ENCODE assay signal across 10 cellular contexts in genomic region chr3:49454457-49454856, GRCh38. TPM values are rescaled to one million over a fixed set of nuclear protein-coding genes. Genes with fewer than 3 reads are reported as not detected.
DNase-seq lines count a peak whose midpoint lies in the region; ATAC-seq and TF ChIP-seq lines count a peak whose summit lies in the region.
"Had no signal": no experiment of that assay in that cellular context is flagged by ENCODE, and none has a peak within 500 bp of the region (broad histone marks: within the 10 kb centered on the region; RNA-seq: fewer than 3 reads in every experiment).

No MANE protein-coding gene starts in this region.

- H3K4me3 ChIP-seq in heart right ventricle, result no peak overlapping the region
- H3K4me3 ChIP-seq: BLaER1 had no signal

- no peaks in the 10 kb centered on the region for H3K9me3 ChIP-seq in heart right ventricle
- H3K9me3 ChIP-seq: BLaER1 had no signal

- DNase-seq in NCI-H82 (lab: John Stamatoyannopoulos, UW) (peak; percentile 48), NCI-H82 treated with DMSO at 0.1 percent for 48 hours (lab: John Stamatoyannopoulos, UW; ENCODE audit: unreplicated experiment) (no peak), RPMI7951 (ENCODE audit: low read depth) (peak; percentile 34), heart right ventricle (no peak), putamen (ENCODE audit: low spot score) (no peak)
- DNase-seq: activated CD8-positive, alpha-beta memory T cell treated with anti-CD3 and anti-CD28 coated beads, Interleukin-2, amount 50 U/mL, for 48 hours had no signal

- no peaks in the 10 kb centered on the region for H3K36me3 Mint-ChIP-seq in stimulated activated memory B cell treated with anti-CD40 and anti-IgM and Interleukin-4, amounts not matched to agents 10 μg/mL and 1 μg/mL and 100 μg/mL, for 72 hours

- H3K27ac Mint-ChIP-seq in stimulated activated memory B cell treated with anti-CD40 and anti-IgM and Interleukin-4, amounts not matched to agents 10 μg/mL and 1 μg/mL and 100 μg/mL, for 72 hours, result no peak overlapping the region

- H3K36me3 ChIP-seq in heart right ventricle, result no peaks in the 10 kb centered on the region
- H3K36me3 ChIP-seq: BLaER1 had no signal

- no peak overlapping the region for H3K4me3 Mint-ChIP-seq in stimulated activated memory B cell treated with anti-CD40 and anti-IgM and Interleukin-4, amounts not matched to agents 10 μg/mL and 1 μg/mL and 100 μg/mL, for 72 hours

- peaks cover 9 to 38% (median 19%) of the 10 kb centered on the region in 9 donors for H3K4me1 ChIP-seq in heart right ventricle

- no peaks in the 10 kb centered on the region for H3K4me1 Mint-ChIP-seq in stimulated activated memory B cell treated with anti-CD40 and anti-IgM and Interleukin-4, amounts not matched to agents 10 μg/mL and 1 μg/mL and 100 μg/mL, for 72 hours

- ATAC-seq in heart right ventricle (peak in 6 of 8 donors; percentile 34 to 75 (median 65)), HG03520 (IDR thresholded peaks at IDR 0.05; ENCODE audit: unreplicated experiment) (no peak), GM19328 (IDR thresholded peaks at IDR 0.05; ENCODE audit: unreplicated experiment) (no peak)
- peak; percentile 53 for ATAC-seq in stimulated activated memory B cell treated with anti-CD40 and anti-IgM and Interleukin-4, amounts not matched to agents 10 μg/mL and 1 μg/mL and 100 μg/mL, for 72 hours

- no peaks in the 10 kb centered on the region for H3K9me3 Mint-ChIP-seq in stimulated activated memory B cell treated with anti-CD40 and anti-IgM and Interleukin-4, amounts not matched to agents 10 μg/mL and 1 μg/mL and 100 μg/mL, for 72 hours

- peak in 8 of 9 donors; percentile 19 to 57 (median 38) for TF ChIP-seq CTCF in heart right ventricle (IDR thresholded peaks at IDR 0.05)

- peak overlapping the region in 8 of 10 donors; percentile 7 to 76 (median 54) for H3K27ac ChIP-seq in heart right ventricle
- H3K27ac ChIP-seq: BLaER1 had no signal

- intact Hi-C loops in heart right ventricle (cut with DNase I), result loop anchor here in 1 of 10 donors (5.0 kb wide), 1 partner anchor 467 kb away; no protein-coding TSS in a partner anchor

- WGBS in heart right ventricle, 2 donors, result 64 to 78% methylated on average over 2 of the region's 2 CpGs

- no peaks in the 10 kb centered on the region for H3K27me3 Mint-ChIP-seq in stimulated activated memory B cell treated with anti-CD40 and anti-IgM and Interleukin-4, amounts not matched to agents 10 μg/mL and 1 μg/mL and 100 μg/mL, for 72 hours

- H3K27me3 ChIP-seq in heart right ventricle, result no peaks in the 10 kb centered on the region
- H3K27me3 ChIP-seq: BLaER1 had no signal

RNA-seq across cellular contexts. Expression of gene DAG1, which starts 15.6 kb away (rescaled TPM):
- 75.7 and 88.6 TPM in 2 replicates for total RNA-seq in RPMI7951 (2014; rRNA removed; shearing (Covaris generic))
- total RNA-seq in heart right ventricle, result 100 to 1,000 TPM; 118 to 173 (median 139) TPM
- polyA plus RNA-seq in heart right ventricle, result 10 to 100 TPM; 37.7 to 50.9 TPM

RNA-seq across cellular contexts. Expression of gene NICN1, which starts 25.3 kb away (rescaled TPM):
- total RNA-seq in RPMI7951 (2014; rRNA removed; shearing (Covaris generic)), result 2.4 and 4.2 TPM in 2 replicates
- total RNA-seq in heart right ventricle, result 10 to 100 TPM; 13.9 to 22.5 (median 18.3) TPM
- 1 to 10 TPM; 7.7 to 8.3 TPM for polyA plus RNA-seq in heart right ventricle

RNA-seq across cellular contexts. Expression of gene AMT, which starts 32.2 kb away (rescaled TPM):
- 1.5 TPM in 1 of 2 replicates, not detected in the other for total RNA-seq in RPMI7951 (2014; rRNA removed; shearing (Covaris generic))
- 10 to 100 TPM; 21.3 to 40.9 (median 34.3) TPM for total RNA-seq in heart right ventricle
- 10 to 100 TPM in 1 of 2 donors, 1 to 10 TPM in 1; 3.2 to 22.6 TPM for polyA plus RNA-seq in heart right ventricle

RNA-seq across cellular contexts. Expression of gene TCTA, which starts 42.2 kb away (rescaled TPM):
- total RNA-seq in RPMI7951 (2014; rRNA removed; shearing (Covaris generic)), result 22.9 and 24.3 TPM in 2 replicates
- 10 to 100 TPM; 13.9 to 22.6 (median 17.6) TPM for total RNA-seq in heart right ventricle
- 10 to 100 TPM; 16.5 to 19.0 TPM for polyA plus RNA-seq in heart right ventricle

RNA-seq across cellular contexts. Expression of gene RHOA, which starts 42.7 kb away (rescaled TPM):
- 627 and 650 TPM in 2 replicates for total RNA-seq in RPMI7951 (2014; rRNA removed; shearing (Covaris generic))
- total RNA-seq in heart right ventricle, result 100 to 1,000 TPM; 226 to 335 (median 250) TPM
- 100 to 1,000 TPM; 139 to 291 TPM for polyA plus RNA-seq in heart right ventricle

Comparison
In these comparisons a context has a peak if more than half of its experiments do, and no peak if none do; other contexts are left out.
1. DNase-seq: peak in NCI-H82 (single experiment) and RPMI7951 (single experiment); none in NCI-H82 treated with DMSO at 0.1 percent for 48 hours (single experiment), heart right ventricle (0 of 2) and putamen (single experiment).
2. ATAC-seq: peak in heart right ventricle (6 of 8) and stimulated activated memory B cell treated with anti-CD40 and anti-IgM and Interleukin-4, amounts not matched to agents 10 μg/mL and 1 μg/mL and 100 μg/mL, for 72 hours (single experiment); none in HG03520 (single experiment) and GM19328 (single experiment).